ENCODE assay signal across 28 cellular contexts in the genomic region with DNA sequence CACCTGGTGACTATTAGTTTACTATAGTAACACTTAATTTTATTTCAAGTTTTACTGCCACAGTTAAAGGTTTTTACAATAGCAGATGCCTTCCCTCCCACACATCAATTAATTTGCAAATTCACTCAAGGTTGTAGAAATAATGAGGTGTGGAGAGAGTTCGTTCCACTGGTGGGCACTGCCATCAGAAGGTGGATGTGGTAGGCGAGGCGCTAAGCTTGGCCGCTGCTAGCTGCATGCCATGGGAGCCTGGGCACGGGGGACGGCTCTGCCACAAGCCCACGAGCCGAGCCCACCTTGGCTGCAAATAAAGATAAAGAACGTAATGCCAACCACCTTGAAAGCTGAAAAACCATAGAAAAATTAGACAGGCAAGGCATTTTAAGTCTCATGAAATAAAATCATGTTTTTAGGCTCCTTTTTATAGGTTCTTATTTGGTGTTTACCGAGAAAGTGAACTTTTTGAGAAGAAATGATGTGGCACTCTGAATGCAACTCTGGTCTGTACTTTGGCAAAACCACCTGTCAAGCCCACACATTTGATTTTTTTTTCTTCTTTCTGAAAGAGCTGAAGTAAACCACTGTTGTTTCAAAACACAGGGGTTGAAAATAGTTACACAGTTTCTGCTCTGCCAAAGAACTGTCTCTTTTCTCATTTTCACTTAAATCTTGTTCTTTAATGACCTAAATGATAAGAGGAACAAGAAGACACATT.
A peak's percentile ranks its signal among the peaks of the same experiment; 100 is the strongest.
DNase-seq lines count a peak whose midpoint lies in the region; ATAC-seq and TF ChIP-seq lines count a peak whose summit lies in the region.
"Had no signal": no experiment of that assay in that cellular context is flagged by ENCODE, and none has a peak within 500 bp of the region (broad histone marks: within the 10 kb centered on the region; RNA-seq: fewer than 3 reads in every experiment).

No MANE protein-coding gene starts in this region.

- ATAC-seq in HG02973 (IDR thresholded peaks at IDR 0.05; ENCODE audit: unreplicated experiment) (peak; percentile 54), HG03045 (IDR thresholded peaks at IDR 0.05; ENCODE audit: unreplicated experiment) (no peak)
- ATAC-seq in effector memory CD8-positive, alpha-beta T cell (replicated peaks), result peak; percentile 22
- ATAC-seq: left lobe of liver had no signal

- CTCF ChIA-PET in HEK293T (lab: Yijun Ruan, JAX), result no interaction called here

- peak overlapping the region in 9 of 11 experiments; percentile 58 to 81 (median 71); a peak in 18 of 22 replicates for H3K4me2 ChIP-seq in BLaER1 treated with 17β-estradiol and CSF1 and Interleukin-3, amounts not matched to agents 10 nM and 100 nM

- H3K4me3 ChIP-seq in BLaER1 treated with 17β-estradiol and CSF1 and Interleukin-3, amounts not matched to agents 10 nM and 100 nM, result no peak overlapping the region
- H3K4me3 ChIP-seq in HAP-1, result no peak overlapping the region
- H3K4me3 ChIP-seq: heart right ventricle, pancreas, right atrium auricular region, stomach had no signal

- peaks cover 7 to 31% (median 24%) of the 10 kb centered on the region in 10 experiments for H3K4me1 ChIP-seq in BLaER1 treated with 17β-estradiol and CSF1 and Interleukin-3, amounts not matched to agents 10 nM and 100 nM
- H3K4me1 ChIP-seq in HAP-1, result peaks cover 23% of the 10 kb centered on the region

- no peaks in the 10 kb centered on the region for H3K27me3 ChIP-seq in BLaER1 treated with 17β-estradiol and CSF1 and Interleukin-3, amounts not matched to agents 10 nM and 100 nM
- no peaks in the 10 kb centered on the region for H3K27me3 ChIP-seq in HAP-1 (ENCODE audit: low read depth)
- H3K27me3 ChIP-seq: heart right ventricle, pancreas, right atrium auricular region, stomach had no signal

- H3K27me3 Mint-ChIP-seq in effector memory CD8-positive, alpha-beta T cell, result no peaks in the 10 kb centered on the region
- H3K27me3 Mint-ChIP-seq: dendritic cell treated with granulocyte-macrophage colony-stimulating factor and Interleukin-4, amounts not matched to agents 40 ng/mL and 50 ng/mL, for 4 days; type B pancreatic cell had no signal

- H3K36me3 ChIP-seq in BLaER1 treated with 17β-estradiol and CSF1 and Interleukin-3, amounts not matched to agents 10 nM and 100 nM, result 0 out of 22 replicates have a peak, but pooled peaks cover 0 to 2% (median 0%) of the 10 kb centered on the region in 11 experiments
- no peaks in the 10 kb centered on the region; the same call in 1 of the 2 replicates for H3K36me3 ChIP-seq in HAP-1 (replicated peaks)
- H3K36me3 ChIP-seq: heart right ventricle, pancreas, right atrium auricular region, stomach had no signal

- H3K9me3 ChIP-seq in BLaER1 treated with 17β-estradiol and CSF1 and Interleukin-3, amounts not matched to agents 10 nM and 100 nM (replicated peaks in 1 of 11), result no peaks in the 10 kb centered on the region
- H3K9me3 ChIP-seq in HAP-1, result no peaks in the 10 kb centered on the region
- H3K9me3 ChIP-seq: heart right ventricle, pancreas, right atrium auricular region, stomach had no signal

- no peak for TF ChIP-seq CTCF in GM13977 (IDR thresholded peaks at IDR 0.05; ENCODE audit: extremely low read depth, insufficient read depth, missing control alignments)

- peaks cover 75 to 100% (median 98%) of the 10 kb centered on the region in 11 experiments; a peak in 20 of 22 replicates for H4K20me1 ChIP-seq in BLaER1 treated with 17β-estradiol and CSF1 and Interleukin-3, amounts not matched to agents 10 nM and 100 nM

- H3K4me3 Mint-ChIP-seq in effector memory CD8-positive, alpha-beta T cell, result no peak overlapping the region
- H3K4me3 Mint-ChIP-seq: dendritic cell treated with granulocyte-macrophage colony-stimulating factor and Interleukin-4, amounts not matched to agents 40 ng/mL and 50 ng/mL, for 4 days; mesothelial cell of epicardium; type B pancreatic cell had no signal

- POLR2A ChIA-PET in HEK293T (lab: Yijun Ruan, JAX), result no interaction called here

- H3K9ac ChIP-seq in BLaER1 treated with 17β-estradiol and CSF1 and Interleukin-3, amounts not matched to agents 10 nM and 100 nM, result no peak overlapping the region

- no peaks in the 10 kb centered on the region for H3K36me3 Mint-ChIP-seq in effector memory CD8-positive, alpha-beta T cell (ENCODE audit: insufficient read depth)
- H3K36me3 Mint-ChIP-seq: mesothelial cell of epicardium, type B pancreatic cell had no signal

- in situ Hi-C loops in GM13977 (cut with MboI; ENCODE audit: low pct_unique_long_range_greater_than_20kb, low sequenced_read_pairs, unreplicated experiment), result no loop called here
- in situ Hi-C loops in HAP-1 (cut with MboI; ENCODE audit: low sequenced_read_pairs), result no loop called here

- H3K4me1 Mint-ChIP-seq in effector memory CD8-positive, alpha-beta T cell (ENCODE audit: low read depth in 2 of 2), result peaks cover 46 to 76% of the 10 kb centered on the region in 2 donors

- DNase-seq in GM13977 (ENCODE audit: low spot score), result peak; percentile 62
- DNase-seq in effector memory CD8-positive, alpha-beta T cell, result no peak
- DNase-seq in NK-92 treated with Interleukin-12 subunit alpha and Interleukin-12 subunit beta, amount 100 ng/mL, for 24 hours (lab: John Stamatoyannopoulos, UW), result no peak
- DNase-seq in HAP-1 (ENCODE audit: low spot score in 2 of 2), result no peak
- no peak for DNase-seq in HEK293T (ENCODE audit: extremely low spot score)
- DNase-seq: activated CD4-positive, alpha-beta T cell treated with anti-CD3 and anti-CD28 coated beads for 1 hour; activated naive CD4-positive, alpha-beta T cell treated with anti-CD3 and anti-CD28 coated beads, Interleukin-2, amount 50 U/mL, for 16 hours; activated T-cell treated with anti-CD3 and anti-CD28 coated beads, Interleukin-2, amount 50 U/mL, for 48 hours; C1 segment of cervical spinal cord; caudate nucleus; heart right ventricle; Karpas-422; NCI-H1092; NCI-H1930; NCI-H226; SIG-M5; stimulated activated CD4-positive, alpha-beta T cell treated with anti-CD3 and anti-CD28 coated beads, Interleukin-4, amount 100 ng/mL, for 24 hours; stomach had no signal

- peak overlapping the region in 1 of 2 donors; percentile 67 for H3K27ac Mint-ChIP-seq in effector memory CD8-positive, alpha-beta T cell
- H3K27ac Mint-ChIP-seq: dendritic cell treated with granulocyte-macrophage colony-stimulating factor and Interleukin-4, amounts not matched to agents 40 ng/mL and 50 ng/mL, for 4 days; mesothelial cell of epicardium; nephron progenitor cell; type B pancreatic cell had no signal

- H3K27ac ChIP-seq in BLaER1 treated with 17β-estradiol and CSF1 and Interleukin-3, amounts not matched to agents 10 nM and 100 nM, result no peak overlapping the region
- H3K27ac ChIP-seq: heart right ventricle, pancreas, right atrium auricular region, stomach had no signal

- H3K9me3 Mint-ChIP-seq in effector memory CD8-positive, alpha-beta T cell, result no peaks in the 10 kb centered on the region
- H3K9me3 Mint-ChIP-seq: dendritic cell treated with granulocyte-macrophage colony-stimulating factor and Interleukin-4, amounts not matched to agents 40 ng/mL and 50 ng/mL, for 4 days; mesothelial cell of epicardium; nephron progenitor cell; type B pancreatic cell had no signal

TF ChIP-seq in HEK293T, 16 proteins besides CTCF, POLR2A, EP300 and RAD21:
- no peak for TF ChIP-seq BHLHE40 (IDR thresholded peaks at IDR 0.05; ENCODE audit: borderline replicate concordance)
- no peak for TF ChIP-seq ARNT (IDR thresholded peaks at IDR 0.05)
- no peak for TF ChIP-seq ZNF384 (IDR thresholded peaks at IDR 0.05)
- no peak for TF ChIP-seq FOXK2 (IDR thresholded peaks at IDR 0.05)
- TF ChIP-seq FOXM1 (IDR thresholded peaks at IDR 0.05; ENCODE audit: borderline replicate concordance), result no peak
- no peak for TF ChIP-seq FOXA1 (IDR thresholded peaks at IDR 0.05)
- TF ChIP-seq SUZ12 (IDR thresholded peaks at IDR 0.05), result no peak
- no peak for TF ChIP-seq ELF4 (IDR thresholded peaks at IDR 0.05)
